ENCODE assay signal across 9 cellular contexts in the genomic region with DNA sequence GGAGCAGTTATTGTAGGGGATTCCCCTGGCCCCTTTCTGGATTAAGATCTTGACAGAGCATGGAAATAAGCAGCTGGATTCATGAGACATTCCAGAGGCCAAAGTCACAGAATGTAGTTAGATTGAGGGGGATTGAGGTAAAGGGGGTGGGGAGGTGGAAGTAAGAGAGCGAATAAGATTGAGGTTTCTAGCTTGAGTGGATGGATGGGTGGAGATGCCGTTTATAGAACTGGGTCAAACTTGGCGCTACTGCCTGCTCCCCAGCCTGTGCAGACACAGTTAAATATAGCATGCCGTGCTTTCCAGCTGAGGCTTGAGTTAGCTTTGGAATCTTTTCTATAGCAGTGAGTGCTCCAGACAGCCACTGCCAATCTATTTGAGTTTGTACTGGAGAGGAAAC.
A peak's percentile ranks its signal among the peaks of the same experiment; 100 is the strongest.
DNase-seq lines count a peak whose midpoint lies in the region; ATAC-seq and TF ChIP-seq lines count a peak whose summit lies in the region.
"Had no signal": no experiment of that assay in that cellular context is flagged by ENCODE, and none has a peak within 500 bp of the region (broad histone marks: within the 10 kb centered on the region; RNA-seq: fewer than 3 reads in every experiment).

No MANE protein-coding gene starts in this region.

- H3K27me3 Mint-ChIP-seq in activated CD8-positive, alpha-beta T cell treated with anti-CD3 and anti-CD28 coated beads for 36 hours, result no peaks in the 10 kb centered on the region
- H3K27me3 Mint-ChIP-seq: activated CD4-positive, alpha-beta T cell treated with anti-CD3 and anti-CD28 coated beads, Interleukin-2, amount 10 ng/mL, durations not matched to agents 24 days and 14 days had no signal

- peaks cover 74% of the 10 kb centered on the region for H3K4me1 Mint-ChIP-seq in activated CD8-positive, alpha-beta T cell treated with anti-CD3 and anti-CD28 coated beads for 36 hours (ENCODE audit: low read depth)

- DNase-seq in HCT116 (ENCODE audit: low read depth, low spot score) (no peak), astrocyte of the cerebellum (ENCODE audit: low read depth) (peak; percentile 88), kidney glomerular epithelial cell (lab: John Stamatoyannopoulos, UW) (peak; percentile 89), stromal cell of bone marrow (ENCODE audit: low read depth) (peak; percentile 72), NCI-H82 treated with DMSO at 0.1 percent for 48 hours (lab: John Stamatoyannopoulos, UW; ENCODE audit: unreplicated experiment) (no peak), NCI-H748 (lab: John Stamatoyannopoulos, UW; ENCODE audit: unreplicated experiment) (no peak)
- no peak for DNase-seq in activated CD8-positive, alpha-beta T cell treated with anti-CD3 and anti-CD28 coated beads for 36 hours
- DNase-seq: activated CD4-positive, alpha-beta T cell treated with anti-CD3 and anti-CD28 coated beads, Interleukin-2, amount 10 ng/mL, durations not matched to agents 24 days and 14 days; NCI-H1436 treated with DMSO at 0.1 percent for 48 hours had no signal

- no peaks in the 10 kb centered on the region for H3K36me3 ChIP-seq in HCT116 (ENCODE audit: control insufficient read depth in 1 of 2, insufficient read depth in 2 of 2, low read length in 2 of 2)

- no TSS peak for BruUV-seq in HCT116 (replicated peaks; lab: Mats Ljungman, UMichigan)

- H3K27ac Mint-ChIP-seq in activated CD8-positive, alpha-beta T cell treated with anti-CD3 and anti-CD28 coated beads for 36 hours, result no peak overlapping the region

- H3K79me2 ChIP-seq in HCT116 (ENCODE audit: insufficient read depth, low read length), result peaks cover 94% of the 10 kb centered on the region

- no peaks in the 10 kb centered on the region for H3K9me3 Mint-ChIP-seq in activated CD8-positive, alpha-beta T cell treated with anti-CD3 and anti-CD28 coated beads for 36 hours
- H3K9me3 Mint-ChIP-seq: activated CD4-positive, alpha-beta T cell treated with anti-CD3 and anti-CD28 coated beads, Interleukin-2, amount 10 ng/mL, durations not matched to agents 24 days and 14 days had no signal

- RAD21 ChIA-PET in HCT116 (lab: Charles Lee; ENCODE audit: low non-redundant PET in 1 of 2, low total read pairs in 2 of 2, uncharacterized antibody in 2 of 2, unreplicated experiment in 2 of 2), result no interaction called here

- H4K20me1 ChIP-seq in HCT116 (ENCODE audit: insufficient read depth), result peaks cover 5% of the 10 kb centered on the region; the same call in 1 of the 2 replicates

- H3K9me2 ChIP-seq in HCT116 (ENCODE audit: insufficient read depth), result no peaks in the 10 kb centered on the region

- H3K4me3 Mint-ChIP-seq in activated CD8-positive, alpha-beta T cell treated with anti-CD3 and anti-CD28 coated beads for 36 hours, result no peak overlapping the region
- H3K4me3 Mint-ChIP-seq: activated CD4-positive, alpha-beta T cell treated with anti-CD3 and anti-CD28 coated beads, Interleukin-2, amount 10 ng/mL, durations not matched to agents 24 days and 14 days had no signal

- H3K4me2 ChIP-seq in HCT116 (ENCODE audit: low read length), result no peak overlapping the region

- H3K36me3 Mint-ChIP-seq in activated CD8-positive, alpha-beta T cell treated with anti-CD3 and anti-CD28 coated beads for 36 hours (ENCODE audit: low read depth), result peaks cover 38% of the 10 kb centered on the region

- H3K9ac ChIP-seq in HCT116 (ENCODE audit: low read length), result no peak overlapping the region

- H2AFZ ChIP-seq in HCT116 (ENCODE audit: low read depth, low read length, poor library complexity, severe bottlenecking), result no peak overlapping the region

- intact Hi-C loops in HCT116 (cut with micrococcal nuclease), result loop anchor here (10.0 kb wide), 1 partner anchor 287 kb away; no protein-coding TSS in a partner anchor
- intact Hi-C loops in activated CD8-positive, alpha-beta T cell treated with anti-CD3 and anti-CD28 coated beads for 36 hours (cut with micrococcal nuclease), result no loop called here

- H3K9me3 ChIP-seq in HCT116 (ENCODE audit: control insufficient read depth in 1 of 2, insufficient read depth in 1 of 2, low read depth in 1 of 2, low read length in 2 of 2), result no peaks in the 10 kb centered on the region

- ATAC-seq in HCT116, result peak; percentile 19; the same call in 1 of the 2 replicates
- ATAC-seq in activated CD8-positive, alpha-beta T cell treated with anti-CD3 and anti-CD28 coated beads for 36 hours, result no peak

- peaks cover 18 to 51% of the 10 kb centered on the region in 2 experiments for H3K4me1 ChIP-seq in HCT116 (ENCODE audit: control insufficient read depth in 1 of 2, insufficient read depth in 2 of 2, low read length in 2 of 2)

- no peak for TF ChIP-seq POLR2A in HCT116 (IDR thresholded peaks at IDR 0.05; ENCODE audit: borderline replicate concordance, extremely low read depth, insufficient read depth, insufficient read length)

- CTCF ChIA-PET in HCT116 (lab: Charles Lee), result no interaction called here
- CTCF ChIA-PET in activated CD8-positive, alpha-beta T cell treated with anti-CD3 and anti-CD28 coated beads for 36 hours (lab: Charles Lee), result interaction anchor here (1.0 to 1.9 kb wide), 3 partner anchors 11 to 45 kb away, joined by 3 to 6 read pairs (median 3); no protein-coding TSS in a partner anchor

- no peak overlapping the region for H3K4me3 ChIP-seq in HCT116 (replicated peaks in 1 of 2; ENCODE audit: low read depth in 1 of 2, low read length in 2 of 2)
- H3K4me3 ChIP-seq in astrocyte of the cerebellum (ENCODE audit: low read depth, low read length), result no peak overlapping the region

- TF ChIP-seq CTCF in HCT116 (IDR thresholded peaks at IDR 0.05 in 2 of 3, conservative IDR thresholded peaks at IDR 0.05 in 1 of 3; ENCODE audit: borderline replicate concordance in 1 of 3, insufficient read depth in 1 of 3, low read depth in 2 of 3, low read length in 2 of 3) (no peak), astrocyte of the cerebellum (IDR thresholded peaks at IDR 0.05; ENCODE audit: low read depth, low read length, missing control alignments) (no peak)
- TF ChIP-seq CTCF in activated CD8-positive, alpha-beta T cell treated with anti-CD3 and anti-CD28 coated beads for 36 hours (IDR thresholded peaks at IDR 0.05), result no peak

- POLR2A ChIA-PET in HCT116 (lab: Charles Lee), result interaction anchor here (0.7 kb wide), 1 partner anchor 185 kb away, joined by 3 read pairs; the partner anchor contains the start of gene VPS26C
- POLR2A ChIA-PET in activated CD8-positive, alpha-beta T cell treated with anti-CD3 and anti-CD28 coated beads for 36 hours (lab: Charles Lee), result no interaction called here

- TF ChIP-seq RAD21 in HCT116 (IDR thresholded peaks at IDR 0.05; ENCODE audit: low read depth), result no peak

- in situ Hi-C loops in astrocyte of the cerebellum (cut with HindIII; ENCODE audit: low sequenced_read_pairs), result no loop called here

- H3K27ac ChIP-seq in HCT116 (ENCODE audit: low read depth, low read length), result no peak overlapping the region

- H3K27me3 ChIP-seq in HCT116 (ENCODE audit: insufficient read depth, low read length), result no peaks in the 10 kb centered on the region

TF ChIP-seq in HCT116, 20 proteins besides CTCF, POLR2A, EP300 and RAD21:
- no peak for TF ChIP-seq ZFX (IDR thresholded peaks at IDR 0.05)
- no peak for TF ChIP-seq POLR2AphosphoS5 (IDR thresholded peaks at IDR 0.05; ENCODE audit: low read depth, low read length)
- no peak for TF ChIP-seq FOSL1 (IDR thresholded peaks at IDR 0.05; ENCODE audit: low read depth)
- no peak for TF ChIP-seq CEBPB (IDR thresholded peaks at IDR 0.05; ENCODE audit: low read depth)
- no peak for TF ChIP-seq ATF3 (IDR thresholded peaks at IDR 0.05)
- TF ChIP-seq JUND (IDR thresholded peaks at IDR 0.05), result no peak
- no peak for TF ChIP-seq SIN3A (IDR thresholded peaks at IDR 0.05; ENCODE audit: low read depth)
- no peak for TF ChIP-seq YY1 (IDR thresholded peaks at IDR 0.05; ENCODE audit: extremely low read depth, insufficient replicate concordance, low read depth, low read length)
- TF ChIP-seq EZH2phosphoT487 (IDR thresholded peaks at IDR 0.05; ENCODE audit: borderline replicate concordance), result no peak
- TF ChIP-seq, protein P1, sequence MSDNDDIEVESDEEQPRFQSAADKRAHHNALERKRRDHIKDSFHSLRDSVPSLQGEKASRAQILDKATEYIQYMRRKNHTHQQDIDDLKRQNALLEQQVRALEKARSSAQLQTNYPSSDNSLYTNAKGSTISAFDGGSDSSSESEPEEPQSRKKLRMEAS (IDR thresholded peaks at IDR 0.05), result no peak
- TF ChIP-seq ZBTB33 (IDR thresholded peaks at IDR 0.05; ENCODE audit: extremely low read depth, insufficient replicate concordance, low read length), result no peak
TF ChIP-seq in HCT116: peak in this region for 0.

Comparison
In these comparisons a context has a peak if more than half of its experiments do, and no peak if none do; other contexts are left out.
1. DNase-seq: peak in astrocyte of the cerebellum (single experiment), kidney glomerular epithelial cell (single experiment) and stromal cell of bone marrow (single experiment); none in HCT116 (single experiment), NCI-H82 treated with DMSO at 0.1 percent for 48 hours (single experiment), NCI-H748 (single experiment) and activated CD8-positive, alpha-beta T cell treated with anti-CD3 and anti-CD28 coated beads for 36 hours (single experiment).